In genomic region chr17:36509272-36509985, GRCh38 we compare ENCODE assay signal across 1 cellular context.
A peak's percentile ranks its signal among the peaks of the same experiment; 100 is the strongest.
TF ChIP-seq lines count a peak whose summit lies in the region.

No MANE protein-coding gene starts in this region.

TF ChIP-seq in K562, 482 proteins besides CTCF, POLR2A, EP300 and RAD21:
- TF ChIP-seq RFX7 (CRISPR knock-in tag; IDR thresholded peaks at IDR 0.05), result no peak
- TF ChIP-seq NCOA2 (IDR thresholded peaks at IDR 0.05; ENCODE audit: partially characterized antibody in 2 of 2), result no peak
- TF ChIP-seq RBM25 (IDR thresholded peaks at IDR 0.05; ENCODE audit: low read depth, low read length, severe bottlenecking), result peak; percentile 73
